Comparison of ENCODE assay signal across 8 cellular contexts in the genomic region with DNA sequence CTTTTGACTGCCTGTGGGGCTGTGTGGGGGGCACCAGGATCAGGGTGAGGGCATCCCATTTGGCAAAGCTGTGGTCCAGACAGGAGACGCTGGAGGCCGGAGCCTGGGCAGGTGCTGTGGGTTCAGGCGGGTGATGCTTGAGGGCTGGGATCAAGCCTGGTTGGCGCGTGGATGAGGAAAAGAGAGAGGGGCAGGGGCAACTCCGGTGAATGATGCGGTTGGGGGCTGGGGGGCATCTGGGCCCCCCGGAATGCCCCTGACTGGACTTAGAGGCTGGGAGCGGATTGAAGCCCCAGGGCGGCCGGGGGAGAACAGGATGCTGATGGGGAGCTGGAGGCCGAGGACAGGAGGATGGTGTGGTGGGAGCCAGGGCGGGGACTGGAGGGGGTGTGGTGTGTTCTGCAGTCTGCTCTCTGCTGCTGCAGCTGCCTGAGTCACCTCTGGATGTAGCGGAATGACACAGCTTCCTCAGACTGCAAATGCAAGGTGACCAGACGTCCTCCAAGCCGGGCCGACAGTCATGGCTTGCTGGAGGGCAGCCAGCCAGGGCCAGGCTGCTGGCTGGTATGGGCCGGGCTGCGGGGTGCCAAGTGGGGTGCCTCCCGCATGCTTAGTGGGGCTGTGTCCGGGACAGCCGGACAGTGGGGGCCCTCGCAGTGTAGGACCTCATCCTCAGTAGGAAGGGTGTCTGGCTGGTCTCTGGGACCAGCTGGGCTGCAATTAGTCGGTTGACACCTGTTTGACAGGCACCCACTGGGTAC. TPM values are rescaled to one million over a fixed set of nuclear protein-coding genes. Genes with fewer than 3 reads are reported as not detected.
DNase-seq lines count a peak whose midpoint lies in the region; ATAC-seq, FAIRE-seq and TF ChIP-seq lines count a peak whose summit lies in the region.

No MANE protein-coding gene starts in this region.

- H3K4me1 Mint-ChIP-seq in T-helper 1 cell treated with Interleukin-12 subunit alpha and Interleukin-12 subunit beta and Interleukin-4 antibody, amounts not matched to agents 30 μg/mL and 1 μg/mL, for 36 hours (ENCODE audit: low read depth), result peaks cover 28% of the 10 kb centered on the region
- H3K4me1 Mint-ChIP-seq in natural killer cell treated with Interleukin-12 subunit alpha and Interleukin-12 subunit beta and Interleukin-15 and Interleukin-18, amount 100 ng/mL, for 72 hours (ENCODE audit: low read depth in 2 of 2), result peaks cover 25 to 26% of the 10 kb centered on the region in 2 donors

- no peaks in the 10 kb centered on the region for H3K27me3 ChIP-seq in endocrine pancreas (ENCODE audit: control insufficient read depth, insufficient read depth, low read length)

- H3K9me3 Mint-ChIP-seq in T-helper 1 cell treated with Interleukin-12 subunit alpha and Interleukin-12 subunit beta and Interleukin-4 antibody, amounts not matched to agents 30 μg/mL and 1 μg/mL, for 36 hours, result no peaks in the 10 kb centered on the region
- no peaks in the 10 kb centered on the region for H3K9me3 Mint-ChIP-seq in natural killer cell treated with Interleukin-12 subunit alpha and Interleukin-12 subunit beta and Interleukin-15 and Interleukin-18, amount 100 ng/mL, for 72 hours

- H3K36me3 Mint-ChIP-seq in T-helper 1 cell treated with Interleukin-12 subunit alpha and Interleukin-12 subunit beta and Interleukin-4 antibody, amounts not matched to agents 30 μg/mL and 1 μg/mL, for 36 hours (ENCODE audit: low read depth), result peaks cover 2% of the 10 kb centered on the region
- no peaks in the 10 kb centered on the region for H3K36me3 Mint-ChIP-seq in natural killer cell treated with Interleukin-12 subunit alpha and Interleukin-12 subunit beta and Interleukin-15 and Interleukin-18, amount 100 ng/mL, for 72 hours

- peak overlapping the region; percentile 98 for H3K4me2 ChIP-seq in A549

- DNase-seq in A549 (ENCODE audit: low read depth in 1 of 2, low spot score in 1 of 2) (peak; percentile 84 to 88), GM19239 (ENCODE audit: insufficient read length, low spot score) (peak; percentile 75), mucosa of gallbladder (ENCODE audit: low spot score) (no peak), NCI-H524 (lab: John Stamatoyannopoulos, UW) (no peak)
- no peak for DNase-seq in natural killer cell treated with Interleukin-12 subunit alpha and Interleukin-12 subunit beta and Interleukin-15 and Interleukin-18, amount 100 ng/mL, for 72 hours (ENCODE audit: low spot score)

- CTCF ChIA-PET in A549 (lab: Yijun Ruan, JAX), result interaction anchor here (0.8 to 18.4 kb wide), 9 partner anchors 9 to 59 kb away, joined by 3 to 204 read pairs (median 5); partner anchors contain the start of gene TMEM184A

- no peaks in the 10 kb centered on the region for H3K27me3 Mint-ChIP-seq in T-helper 1 cell treated with Interleukin-12 subunit alpha and Interleukin-12 subunit beta and Interleukin-4 antibody, amounts not matched to agents 30 μg/mL and 1 μg/mL, for 36 hours (ENCODE audit: low read depth)
- no peaks in the 10 kb centered on the region for H3K27me3 Mint-ChIP-seq in natural killer cell treated with Interleukin-12 subunit alpha and Interleukin-12 subunit beta and Interleukin-15 and Interleukin-18, amount 100 ng/mL, for 72 hours

- H3K4me3 ChIP-seq in A549 (peak overlapping the region; percentile 98), endocrine pancreas (ENCODE audit: control insufficient read depth, insufficient read depth, low read length) (no peak overlapping the region)

- H3K4me1 ChIP-seq in A549, result peaks cover 49% of the 10 kb centered on the region
- H3K4me1 ChIP-seq in endocrine pancreas (ENCODE audit: control insufficient read depth, insufficient read depth, low read length), result no peaks in the 10 kb centered on the region

- no peak for TF ChIP-seq CTCF in A549 (IDR thresholded peaks at IDR 0.05)

- TF ChIP-seq POLR2A in A549 (IDR thresholded peaks at IDR 0.05; ENCODE audit: low read length), result no peak

- TF ChIP-seq RAD21 in A549 (conservative IDR thresholded peaks at IDR 0.05 in 1 of 2, IDR thresholded peaks at IDR 0.05 in 1 of 2), result no peak

- H3K27ac Mint-ChIP-seq in T-helper 1 cell treated with Interleukin-12 subunit alpha and Interleukin-12 subunit beta and Interleukin-4 antibody, amounts not matched to agents 30 μg/mL and 1 μg/mL, for 36 hours, result peak overlapping the region; percentile 69
- H3K27ac Mint-ChIP-seq in natural killer cell treated with Interleukin-12 subunit alpha and Interleukin-12 subunit beta and Interleukin-15 and Interleukin-18, amount 100 ng/mL, for 72 hours, result peak overlapping the region; percentile 84 to 89

- 13% methylated on average over 13 of the region's 24 CpGs for WGBS in A549 (ENCODE audit: missing lambda C conversion rate)

- peak overlapping the region; percentile 97 to 98 for H3K27ac ChIP-seq in A549

- TF ChIP-seq EP300 in A549 (IDR thresholded peaks at IDR 0.05), result no peak

- H3K9me3 ChIP-seq in A549 (no peaks in the 10 kb centered on the region), endocrine pancreas (ENCODE audit: control insufficient read depth, low read length) (no peaks in the 10 kb centered on the region)

- FAIRE-seq in A549 (lab: Jason Lieb, UNC), result peak; percentile 67
- no peak for FAIRE-seq in GM19239 (lab: Jason Lieb, UNC)

- ATAC-seq in A549, result peak; percentile 28 to 45
- ATAC-seq in natural killer cell treated with Interleukin-12 subunit alpha and Interleukin-12 subunit beta and Interleukin-15 and Interleukin-18, amount 100 ng/mL, for 72 hours, result peak in 1 of 2 donors; percentile 76
- no peak for ATAC-seq in HG03108 (IDR thresholded peaks at IDR 0.05; ENCODE audit: unreplicated experiment)

- peak overlapping the region; percentile 87 for H3K4me3 Mint-ChIP-seq in T-helper 1 cell treated with Interleukin-12 subunit alpha and Interleukin-12 subunit beta and Interleukin-4 antibody, amounts not matched to agents 30 μg/mL and 1 μg/mL, for 36 hours
- peak overlapping the region; percentile 94 for H3K4me3 Mint-ChIP-seq in natural killer cell treated with Interleukin-12 subunit alpha and Interleukin-12 subunit beta and Interleukin-15 and Interleukin-18, amount 100 ng/mL, for 72 hours

- H3K9ac ChIP-seq in endocrine pancreas (ENCODE audit: control insufficient read depth, insufficient read depth, low read length), result peak overlapping the region; percentile 71

- POLR2A ChIA-PET in A549 (lab: Yijun Ruan, JAX), result interaction anchor here (0.7 to 1.0 kb wide), 2 partner anchors 15 to 20 kb away, joined by 3 read pairs; no protein-coding TSS in a partner anchor

- no peaks in the 10 kb centered on the region for H3K36me3 ChIP-seq in endocrine pancreas (ENCODE audit: control insufficient read depth, insufficient read depth, low read length)

TF ChIP-seq in A549, 52 proteins besides CTCF, POLR2A, EP300 and RAD21 (continues in another document):
- TF ChIP-seq, protein P1, sequence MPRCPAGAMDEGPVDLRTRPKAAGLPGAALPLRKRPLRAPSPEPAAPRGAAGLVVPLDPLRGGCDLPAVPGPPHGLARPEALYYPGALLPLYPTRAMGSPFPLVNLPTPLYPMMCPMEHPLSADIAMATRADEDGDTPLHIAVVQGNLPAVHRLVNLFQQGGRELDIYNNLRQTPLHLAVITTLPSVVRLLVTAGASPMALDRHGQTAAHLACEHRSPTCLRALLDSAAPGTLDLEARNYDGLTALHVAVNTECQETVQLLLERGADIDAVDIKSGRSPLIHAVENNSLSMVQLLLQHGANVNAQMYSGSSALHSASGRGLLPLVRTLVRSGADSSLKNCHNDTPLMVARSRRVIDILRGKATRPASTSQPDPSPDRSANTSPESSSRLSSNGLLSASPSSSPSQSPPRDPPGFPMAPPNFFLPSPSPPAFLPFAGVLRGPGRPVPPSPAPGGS (IDR thresholded peaks at IDR 0.05), result no peak
- no peak for TF ChIP-seq NFE2L2 (conservative IDR thresholded peaks at IDR 0.05; ENCODE audit: low read length)
- TF ChIP-seq JUN (IDR thresholded peaks at IDR 0.05), result peak in 1 of 2 experiments; percentile 35; a peak in 1 of 5 replicates

RNA-seq across cellular contexts. Expression of gene MAFK, which starts 3.2 kb away (rescaled TPM):
- polyA plus RNA-seq in A549 (2011; rRNA removed) (61.0 and 67.9 TPM in 2 replicates), A549 (2017; fragmentation: RNase III; extraction: RNeasy Plus Mini Kit Qiagen cat#74134 plus additional on column Dnase treatment) (93.1 to 106 TPM (median 101 TPM) in 3 replicates)
- 47.0 and 67.0 TPM in 2 replicates for polyA plus RNA-seq in A549 (2012; cell fraction: cytosol; rRNA removed)
- polyA plus RNA-seq in A549 (2012; cell fraction: nucleus; rRNA removed), result 433 and 488 TPM in 2 replicates
- 25.5 and 36.5 TPM in 2 replicates for polyA minus RNA-seq in A549 (2011; rRNA and poly(A)+ RNA removed)
- total RNA-seq in natural killer cell treated with Interleukin-12 subunit alpha and Interleukin-12 subunit beta and Interleukin-15 and Interleukin-18, amount 100 ng/mL, for 72 hours, result 10 to 100 TPM; 43.1 to 60.9 TPM
- 56.6 TPM for total RNA-seq in mucosa of gallbladder

RNA-seq across cellular contexts. Expression of gene TMEM184A, which starts 22.3 kb away (rescaled TPM):
- polyA plus RNA-seq in A549 (2011; rRNA removed) (18.4 and 22.0 TPM in 2 replicates), A549 (2017; fragmentation: RNase III; extraction: RNeasy Plus Mini Kit Qiagen cat#74134 plus additional on column Dnase treatment) (14.3 to 16.1 TPM (median 15.8 TPM) in 3 replicates)
- polyA plus RNA-seq in A549 (2012; cell fraction: cytosol; rRNA removed), result 22.6 and 32.6 TPM in 2 replicates
- 86.6 and 140 TPM in 2 replicates for polyA plus RNA-seq in A549 (2012; cell fraction: nucleus; rRNA removed)
- 51.8 and 53.5 TPM in 2 replicates for polyA minus RNA-seq in A549 (2011; rRNA and poly(A)+ RNA removed)
- total RNA-seq in natural killer cell treated with Interleukin-12 subunit alpha and Interleukin-12 subunit beta and Interleukin-15 and Interleukin-18, amount 100 ng/mL, for 72 hours, result not detected
- 39.8 TPM for total RNA-seq in mucosa of gallbladder

RNA-seq across cellular contexts. Expression of gene INTS1, which starts 29.6 kb away (rescaled TPM):
- polyA plus RNA-seq in A549 (2011; rRNA removed) (14.6 and 18.4 TPM in 2 replicates), A549 (2017; fragmentation: RNase III; extraction: RNeasy Plus Mini Kit Qiagen cat#74134 plus additional on column Dnase treatment) (48.0 to 48.7 TPM (median 48.1 TPM) in 3 replicates)
- 50.9 and 73.0 TPM in 2 replicates for polyA plus RNA-seq in A549 (2012; cell fraction: cytosol; rRNA removed)
- 263 and 419 TPM in 2 replicates for polyA plus RNA-seq in A549 (2012; cell fraction: nucleus; rRNA removed)
- polyA minus RNA-seq in A549 (2011; rRNA and poly(A)+ RNA removed), result 28.4 and 51.5 TPM in 2 replicates
- 100 to 1,000 TPM in 1 of 2 donors, 10 to 100 TPM in 1; 79.0 to 153 TPM for total RNA-seq in natural killer cell treated with Interleukin-12 subunit alpha and Interleukin-12 subunit beta and Interleukin-15 and Interleukin-18, amount 100 ng/mL, for 72 hours
- total RNA-seq in mucosa of gallbladder, result 108 TPM

RNA-seq across cellular contexts. Expression of gene PSMG3, which starts 36.1 kb away (rescaled TPM):
- polyA plus RNA-seq in A549 (2011; rRNA removed) (83.9 and 89.3 TPM in 2 replicates), A549 (2017; fragmentation: RNase III; extraction: RNeasy Plus Mini Kit Qiagen cat#74134 plus additional on column Dnase treatment) (75.9 to 81.0 TPM (median 78.3 TPM) in 3 replicates)
- polyA plus RNA-seq in A549 (2012; cell fraction: cytosol; rRNA removed), result 158 and 161 TPM in 2 replicates
- polyA plus RNA-seq in A549 (2012; cell fraction: nucleus; rRNA removed), result 102 and 111 TPM in 2 replicates
- 22.6 and 32.9 TPM in 2 replicates for polyA minus RNA-seq in A549 (2011; rRNA and poly(A)+ RNA removed)
- 10 to 100 TPM; 23.2 to 69.1 TPM for total RNA-seq in natural killer cell treated with Interleukin-12 subunit alpha and Interleukin-12 subunit beta and Interleukin-15 and Interleukin-18, amount 100 ng/mL, for 72 hours
- 23.7 TPM for total RNA-seq in mucosa of gallbladder

Comparison
In these comparisons a context has a peak if more than half of its experiments do, and no peak if none do; other contexts are left out.
1. DNase-seq: peak in A549 (2 of 2) and GM19239 (single experiment); none in natural killer cell treated with Interleukin-12 subunit alpha and Interleukin-12 subunit beta and Interleukin-15 and Interleukin-18, amount 100 ng/mL, for 72 hours (single experiment), mucosa of gallbladder (single experiment) and NCI-H524 (0 of 2).
2. RNA of gene TMEM184A, which starts 22.3 kb away (total RNA-seq): 39.8 TPM in mucosa of gallbladder (single experiment); not detected in natural killer cell treated with Interleukin-12 subunit alpha and Interleukin-12 subunit beta and Interleukin-15 and Interleukin-18, amount 100 ng/mL, for 72 hours; every median in the first group is over 10 times any median in the second.